In the genomic region with DNA sequence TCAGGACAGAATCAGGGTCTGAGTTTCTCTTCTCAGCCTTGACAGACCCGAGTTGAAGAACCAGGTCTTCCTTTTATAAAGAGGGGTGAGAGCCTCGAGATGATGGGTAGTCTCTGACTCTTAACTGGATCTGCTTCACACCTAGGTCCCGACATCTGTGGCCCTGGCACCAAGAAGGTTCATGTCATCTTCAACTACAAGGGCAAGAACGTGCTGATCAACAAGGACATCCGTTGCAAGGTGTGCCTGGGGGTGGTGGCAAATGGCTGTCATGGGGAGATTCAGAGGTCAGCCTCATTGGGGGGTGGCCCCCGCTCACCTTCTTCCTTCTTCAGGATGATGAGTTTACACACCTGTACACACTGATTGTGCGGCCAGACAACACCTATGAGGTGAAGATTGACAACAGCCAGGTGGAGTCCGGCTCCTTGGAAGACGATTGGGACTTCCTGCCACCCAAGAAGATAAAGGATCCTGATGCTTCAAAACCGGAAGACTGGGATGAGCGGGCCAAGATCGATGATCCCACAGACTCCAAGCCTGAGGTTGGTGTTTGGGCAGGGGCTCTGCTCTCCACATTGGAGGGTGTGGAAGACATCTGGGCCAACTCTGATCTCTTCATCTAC, we compare ENCODE assay signal across 8 cellular contexts. TPM values are rescaled to one million over a fixed set of nuclear protein-coding genes. Genes with fewer than 3 reads are reported as not detected.
A peak's percentile ranks its signal among the peaks of the same experiment; 100 is the strongest.
DNase-seq lines count a peak whose midpoint lies in the region; ATAC-seq and TF ChIP-seq lines count a peak whose summit lies in the region.

No MANE protein-coding gene starts in this region.

- H3K4me1 ChIP-seq in ES-I3 (ENCODE audit: insufficient read depth, low read length) (peaks cover 4% of the 10 kb centered on the region; the same call in 1 of the 2 replicates), RWPE2 (ENCODE audit: insufficient read depth, poor library complexity, severe bottlenecking) (peaks cover 15% of the 10 kb centered on the region), esophagus (ENCODE audit: control insufficient read depth in 2 of 2, insufficient read depth in 2 of 2, low read length in 1 of 2) (peaks cover 3 to 13% of the 10 kb centered on the region in 2 donors)

- ATAC-seq in RWPE2 (ENCODE audit: low read depth) = no peak

- peaks cover 34% of the 10 kb centered on the region for H3K36me3 ChIP-seq in ES-I3 (ENCODE audit: insufficient read depth, low read length)
- H3K36me3 ChIP-seq in RWPE2 (ENCODE audit: low read depth) = peaks cover 64% of the 10 kb centered on the region
- H3K36me3 ChIP-seq in esophagus (ENCODE audit: control insufficient read depth in 2 of 2, insufficient read depth in 2 of 2, low read length in 1 of 2) = peaks cover 10 to 30% of the 10 kb centered on the region in 2 donors

- peaks cover 25% of the 10 kb centered on the region for H3K4me1 Mint-ChIP-seq in progenitor cell of endocrine pancreas (ENCODE audit: low read depth)

- no peak for TF ChIP-seq CTCF in RWPE2 (IDR thresholded peaks at IDR 0.05; ENCODE audit: poor library complexity, severe bottlenecking)
- TF ChIP-seq CTCF in progenitor cell of endocrine pancreas (IDR thresholded peaks at IDR 0.05; ENCODE audit: unreplicated experiment) = no peak

- H3K27ac ChIP-seq in RWPE2 (ENCODE audit: poor library complexity, severe bottlenecking) (peak overlapping the region; percentile 88), esophagus (ENCODE audit: low read depth in 2 of 2, low read length in 1 of 2) (peak overlapping the region in 1 of 2 donors; percentile 57)

- no peaks in the 10 kb centered on the region for H3K27me3 Mint-ChIP-seq in progenitor cell of endocrine pancreas

- no peaks in the 10 kb centered on the region for H3K27me3 ChIP-seq in RWPE2 (ENCODE audit: insufficient read depth, poor library complexity, severe bottlenecking)
- H3K27me3 ChIP-seq in esophagus (ENCODE audit: control insufficient read depth in 1 of 2, insufficient read depth in 2 of 2, low read length in 2 of 2) = no peaks in the 10 kb centered on the region

- 48 to 54% methylated on average over 12 of the region's 12 CpGs for WGBS in esophagus, 2 donors

- peak overlapping the region; percentile 97 for H3K27ac Mint-ChIP-seq in progenitor cell of endocrine pancreas

- peak overlapping the region; percentile 97 for H3K4me3 Mint-ChIP-seq in progenitor cell of endocrine pancreas (ENCODE audit: low read depth)

- H3K9me3 ChIP-seq in ES-I3 (ENCODE audit: control insufficient read depth, insufficient read depth, low read length) = no peaks in the 10 kb centered on the region
- H3K9me3 ChIP-seq in RWPE2 (ENCODE audit: severe bottlenecking) = no peaks in the 10 kb centered on the region
- H3K9me3 ChIP-seq in esophagus (ENCODE audit: control insufficient read depth in 2 of 2, insufficient read depth in 1 of 2, low read depth in 1 of 2, low read length in 1 of 2) = no peaks in the 10 kb centered on the region

- peak overlapping the region; percentile 92 for H3K9ac ChIP-seq in ES-I3 (ENCODE audit: low read depth, low read length)

- DNase-seq in RWPE2 (ENCODE audit: low spot score) (no peak), progenitor cell of endocrine pancreas (ENCODE audit: low spot score, unreplicated experiment) (no peak), NCI-H2227 treated with DMSO at 0.1 percent for 48 hours (lab: John Stamatoyannopoulos, UW) (no peak), T1000 (lab: John Stamatoyannopoulos, UW) (no peak), NCI-H2107 (lab: John Stamatoyannopoulos, UW) (no peak), GM19238 (ENCODE audit: insufficient read length, low spot score) (no peak)

- H3K4me3 ChIP-seq in RWPE2 (ENCODE audit: severe bottlenecking) (peak overlapping the region; percentile 94), esophagus (ENCODE audit: low read depth in 1 of 2, low read length in 2 of 2) (peak overlapping the region; percentile 19 to 88)

- peaks cover 32% of the 10 kb centered on the region for H3K36me3 Mint-ChIP-seq in progenitor cell of endocrine pancreas (ENCODE audit: insufficient read depth)

- H3K9me3 Mint-ChIP-seq in progenitor cell of endocrine pancreas (ENCODE audit: low read depth) = no peaks in the 10 kb centered on the region

RNA-seq across cellular contexts. Expression of gene CALR, which starts 1.6 kb away (rescaled TPM):
- polyA plus RNA-seq in esophagus = 100 to 1,000 TPM; 173 to 361 TPM
- total RNA-seq in progenitor cell of endocrine pancreas = 707 and 730 TPM in 2 replicates

RNA-seq across cellular contexts. Expression of gene RAD23A, which starts 5.6 kb away (rescaled TPM):
- 10 to 100 TPM; 73.9 to 81.0 TPM for polyA plus RNA-seq in esophagus
- total RNA-seq in progenitor cell of endocrine pancreas = 70.4 and 78.8 TPM in 2 replicates

RNA-seq across cellular contexts. Expression of gene FARSA, which starts 6.5 kb away (rescaled TPM):
- 10 to 100 TPM; 29.1 to 49.3 TPM for polyA plus RNA-seq in esophagus
- total RNA-seq in progenitor cell of endocrine pancreas = 61.2 and 63.3 TPM in 2 replicates

RNA-seq across cellular contexts. Expression of gene GADD45GIP1, which starts 17.0 kb away (rescaled TPM):
- polyA plus RNA-seq in esophagus = 10 to 100 TPM; 53.7 to 57.0 TPM
- 16.8 and 20.8 TPM in 2 replicates for total RNA-seq in progenitor cell of endocrine pancreas

RNA-seq across cellular contexts. Expression of gene SYCE2, which starts 20.9 kb away (rescaled TPM):
- polyA plus RNA-seq in esophagus = under 1 TPM; 0.20 to 0.59 TPM
- 1.2 and 1.8 TPM in 2 replicates for total RNA-seq in progenitor cell of endocrine pancreas
